In genomic region chr21:34073032-34073748, GRCh38 we compare ENCODE assay signal across 8 cellular contexts. TPM values are rescaled to one million over a fixed set of nuclear protein-coding genes. Genes with fewer than 3 reads are reported as not detected.
DNase-seq lines count a peak whose midpoint lies in the region; ATAC-seq, FAIRE-seq and TF ChIP-seq lines count a peak whose summit lies in the region.

MRPS6 (plus strand) TSS chr21:34073578; CDS start chr21:34073701, 123 bp downstream.
SLC5A3 (plus strand) TSS chr21:34073578; CDS start chr21:34095199, 21,621 bp downstream.

- H3K4me2 ChIP-seq in BLaER1: peak within 1 kb of the TSS; percentile 97

- WGBS in right lobe of liver (ENCODE audit: insufficient coverage, low coverage, low lambda C conversion rate, missing lambda C conversion rate): no CpG with 5 or more reads among the region's 104 CpGs

- H4K20me1 ChIP-seq in BLaER1: peaks cover 47% of the 10 kb centered on the region

- ATAC-seq in HG03442 (IDR thresholded peaks at IDR 0.05; ENCODE audit: unreplicated experiment) (peak; percentile 70), right lobe of liver (peak; percentile 83 to 86 (median 86))

- H3K27ac ChIP-seq in BLaER1 (peak within 1 kb of the TSS; percentile 86), dorsolateral prefrontal cortex (peak within 1 kb of the TSS; percentile 83 to 100 (median 95)), right lobe of liver (peak within 1 kb of the TSS; percentile 91 to 99 (median 97))

- DNase-seq in GM19239 (ENCODE audit: insufficient read length, low spot score): peak; percentile 97
- DNase-seq in NCI-H69 (lab: John Stamatoyannopoulos, UW): peak; percentile 95
- peak; percentile 73 to 79 for DNase-seq in activated CD4-positive, alpha-beta T cell treated with anti-CD3 and anti-CD28 coated beads, Interleukin-2, amount 50 U/mL, for 48 hours
- DNase-seq in dorsolateral prefrontal cortex: peak; percentile 58 to 87 (median 75)
- DNase-seq in right lobe of liver: peak; percentile 89 to 91 (median 90)
- peak; percentile 73 for DNase-seq in stimulated activated CD4-positive, alpha-beta T cell treated with anti-CD3 and anti-CD28 coated beads, Interleukin-4, amount 100 ng/mL, for 24 hours

- H3K4me1 ChIP-seq in BLaER1: peaks cover 45% of the 10 kb centered on the region
- H3K4me1 ChIP-seq in right lobe of liver: peaks cover 0 to 14% (median 4%) of the 10 kb centered on the region in 4 donors

- intact Hi-C loops in dorsolateral prefrontal cortex (cut with DNase I): loop anchor here (2.0 to 10.0 kb wide), 6 partner anchors 54 to 532 kb away; no protein-coding TSS in a partner anchor
- intact Hi-C loops in right lobe of liver (cut with DNase I): no loop called here

- TF ChIP-seq POLR2A in right lobe of liver (IDR thresholded peaks at IDR 0.05): peak; percentile 93

- H3K36me3 ChIP-seq in BLaER1: peaks cover 8% of the 10 kb centered on the region; the same call in 1 of the 2 replicates
- no peaks in the 10 kb centered on the region for H3K36me3 ChIP-seq in right lobe of liver

- peak within 1 kb of the TSS; percentile 93 for H3K4me3 ChIP-seq in BLaER1
- H3K4me3 ChIP-seq in dorsolateral prefrontal cortex: peak within 1 kb of the TSS; percentile 65 to 89 (median 75)
- peak within 1 kb of the TSS; percentile 57 to 75 (median 73) for H3K4me3 ChIP-seq in right lobe of liver

- H3K9ac ChIP-seq in BLaER1: peak within 1 kb of the TSS; percentile 84

- peak in 7 of 56 donors; percentile 2 to 20 (median 11) for TF ChIP-seq CTCF in dorsolateral prefrontal cortex (IDR thresholded peaks at IDR 0.05 in 54 of 56, conservative IDR thresholded peaks at IDR 0.05 in 2 of 56; ENCODE audit: low read depth in 1 of 56, partially characterized antibody in 56 of 56)
- TF ChIP-seq CTCF in right lobe of liver (IDR thresholded peaks at IDR 0.05): no peak

- H3K9me3 ChIP-seq in BLaER1 (no peaks in the 10 kb centered on the region), right lobe of liver (no peaks in the 10 kb centered on the region)

- H3K27me3 ChIP-seq in BLaER1 (no peaks in the 10 kb centered on the region), dorsolateral prefrontal cortex (no peaks in the 10 kb centered on the region), right lobe of liver (no peaks in the 10 kb centered on the region)

- FAIRE-seq in GM19239 (lab: Jason Lieb, UNC): peak; percentile 8

RNA-seq across cellular contexts. Expression of gene MRPS6, which starts in this region (rescaled TPM):
- total RNA-seq in dorsolateral prefrontal cortex (100 to 1,000 TPM in 5 of 120 experiments, 10 to 100 TPM in 115; 22.1 to 132 (median 50.4) TPM), right lobe of liver (10 to 100 TPM; 16.0 to 30.0 (median 24.5) TPM)

RNA-seq across cellular contexts. Expression of gene SLC5A3, which starts in this region (rescaled TPM):
- total RNA-seq in dorsolateral prefrontal cortex (100 to 1,000 TPM in 1 of 120 experiments, 10 to 100 TPM in 119; 11.1 to 102 (median 27.3) TPM), right lobe of liver (10 to 100 TPM in 3 of 6 experiments, 1 to 10 TPM in 3; 8.0 to 12.7 (median 10.1) TPM)

Comparison
In these comparisons a context has a peak if more than half of its experiments do, and no peak if none do; other contexts are left out.
1. Peak in every context shown above with its lines: DNase-seq, ATAC-seq, H3K4me3 ChIP-seq and H3K27ac ChIP-seq.
2. intact Hi-C loops: an anchor here in dorsolateral prefrontal cortex (2.0 to 10.0 kb wide); none called in right lobe of liver.